In the genomic region with DNA sequence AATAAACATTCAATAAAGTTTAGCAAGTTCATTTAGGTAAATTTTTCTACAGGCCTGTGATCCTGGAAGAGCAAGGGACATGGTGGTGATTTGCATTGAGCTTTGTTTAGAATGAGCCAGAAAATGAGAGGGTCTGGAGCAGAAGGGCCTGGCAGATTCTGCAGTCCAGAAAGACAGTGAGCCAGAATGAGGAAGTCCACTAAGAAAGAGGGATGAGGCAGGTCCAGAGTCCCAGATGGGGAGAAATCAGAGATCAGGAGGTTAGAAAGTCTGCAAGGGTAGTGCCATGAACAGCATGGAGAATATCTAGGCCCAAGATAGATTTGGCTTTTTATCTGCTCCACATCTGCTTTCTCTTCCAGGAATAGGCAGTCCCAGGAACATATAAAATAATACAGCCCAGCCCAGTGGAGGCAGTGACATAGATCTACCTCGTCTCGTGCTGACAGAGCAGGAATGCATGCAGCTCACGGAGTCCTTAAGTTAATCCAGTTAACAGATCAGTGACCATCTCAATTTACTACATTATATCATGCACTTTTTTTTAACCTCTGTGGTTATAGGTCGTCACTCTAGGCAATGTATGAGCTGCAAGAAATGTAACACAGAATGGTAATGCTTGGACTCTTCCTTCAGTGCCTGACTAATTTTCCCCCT, we compare ENCODE assay signal across 1 cellular context.
TF ChIP-seq lines count a peak whose summit lies in the region.

No MANE protein-coding gene starts in this region.

TF ChIP-seq in K562, 482 proteins besides CTCF, POLR2A, EP300 and RAD21 (continued from another document):
- TF ChIP-seq, protein P1, sequence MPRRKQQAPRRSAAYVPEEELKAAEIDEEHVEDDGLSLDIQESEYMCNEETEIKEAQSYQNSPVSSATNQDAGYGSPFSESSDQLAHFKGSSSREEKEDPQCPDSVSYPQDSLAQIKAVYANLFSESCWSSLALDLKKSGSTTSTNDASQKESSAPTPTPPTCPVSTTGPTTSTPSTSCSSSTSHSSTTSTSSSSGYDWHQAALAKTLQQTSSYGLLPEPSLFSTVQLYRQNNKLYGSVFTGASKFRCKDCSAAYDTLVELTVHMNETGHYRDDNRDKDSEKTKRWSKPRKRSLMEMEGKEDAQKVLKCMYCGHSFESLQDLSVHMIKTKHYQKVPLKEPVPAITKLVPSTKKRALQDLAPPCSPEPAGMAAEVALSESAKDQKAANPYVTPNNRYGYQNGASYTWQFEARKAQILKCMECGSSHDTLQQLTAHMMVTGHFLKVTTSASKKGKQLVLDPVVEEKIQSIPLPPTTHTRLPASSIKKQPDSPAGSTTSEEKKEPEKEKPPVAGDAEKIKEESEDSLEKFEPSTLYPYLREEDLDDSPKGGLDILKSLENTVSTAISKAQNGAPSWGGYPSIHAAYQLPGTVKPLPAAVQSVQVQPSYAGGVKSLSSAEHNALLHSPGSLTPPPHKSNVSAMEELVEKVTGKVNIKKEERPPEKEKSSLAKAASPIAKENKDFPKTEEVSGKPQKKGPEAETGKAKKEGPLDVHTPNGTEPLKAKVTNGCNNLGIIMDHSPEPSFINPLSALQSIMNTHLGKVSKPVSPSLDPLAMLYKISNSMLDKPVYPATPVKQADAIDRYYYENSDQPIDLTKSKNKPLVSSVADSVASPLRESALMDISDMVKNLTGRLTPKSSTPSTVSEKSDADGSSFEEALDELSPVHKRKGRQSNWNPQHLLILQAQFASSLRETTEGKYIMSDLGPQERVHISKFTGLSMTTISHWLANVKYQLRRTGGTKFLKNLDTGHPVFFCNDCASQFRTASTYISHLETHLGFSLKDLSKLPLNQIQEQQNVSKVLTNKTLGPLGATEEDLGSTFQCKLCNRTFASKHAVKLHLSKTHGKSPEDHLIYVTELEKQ (CRISPR knock-in tag; IDR thresholded peaks at IDR 0.05): no peak
- TF ChIP-seq, protein P2, sequence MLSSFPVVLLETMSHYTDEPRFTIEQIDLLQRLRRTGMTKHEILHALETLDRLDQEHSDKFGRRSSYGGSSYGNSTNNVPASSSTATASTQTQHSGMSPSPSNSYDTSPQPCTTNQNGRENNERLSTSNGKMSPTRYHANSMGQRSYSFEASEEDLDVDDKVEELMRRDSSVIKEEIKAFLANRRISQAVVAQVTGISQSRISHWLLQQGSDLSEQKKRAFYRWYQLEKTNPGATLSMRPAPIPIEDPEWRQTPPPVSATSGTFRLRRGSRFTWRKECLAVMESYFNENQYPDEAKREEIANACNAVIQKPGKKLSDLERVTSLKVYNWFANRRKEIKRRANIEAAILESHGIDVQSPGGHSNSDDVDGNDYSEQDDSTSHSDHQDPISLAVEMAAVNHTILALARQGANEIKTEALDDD (IDR thresholded peaks at IDR 0.05): peak; percentile 38; the same call in 1 of the 2 replicates
- TF ChIP-seq ZNF830 (CRISPR knock-in tag; IDR thresholded peaks at IDR 0.05) (no peak), TARDBP (IDR thresholded peaks at IDR 0.05) (no peak), ZNF583 (CRISPR knock-in tag; IDR thresholded peaks at IDR 0.05) (no peak), BRD9 (IDR thresholded peaks at IDR 0.05; ENCODE audit: low read depth, partially characterized antibody) (no peak), MEIS2 (IDR thresholded peaks at IDR 0.05; ENCODE audit: partially characterized antibody) (peak; percentile 7)
- TF ChIP-seq, protein P3, sequence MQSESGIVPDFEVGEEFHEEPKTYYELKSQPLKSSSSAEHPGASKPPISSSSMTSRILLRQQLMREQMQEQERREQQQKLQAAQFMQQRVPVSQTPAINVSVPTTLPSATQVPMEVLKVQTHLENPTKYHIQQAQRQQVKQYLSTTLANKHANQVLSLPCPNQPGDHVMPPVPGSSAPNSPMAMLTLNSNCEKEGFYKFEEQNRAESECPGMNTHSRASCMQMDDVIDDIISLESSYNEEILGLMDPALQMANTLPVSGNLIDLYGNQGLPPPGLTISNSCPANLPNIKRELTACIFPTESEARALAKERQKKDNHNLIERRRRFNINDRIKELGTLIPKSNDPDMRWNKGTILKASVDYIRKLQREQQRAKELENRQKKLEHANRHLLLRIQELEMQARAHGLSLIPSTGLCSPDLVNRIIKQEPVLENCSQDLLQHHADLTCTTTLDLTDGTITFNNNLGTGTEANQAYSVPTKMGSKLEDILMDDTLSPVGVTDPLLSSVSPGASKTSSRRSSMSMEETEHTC (IDR thresholded peaks at IDR 0.05): no peak
TF ChIP-seq in K562: peak in this region for 6.
